Comparison of ENCODE assay signal across 29 cellular contexts in genomic region chr12:59559702-59560101, GRCh38.
"Had no signal": no experiment of that assay in that cellular context is flagged by ENCODE, and none has a peak within 500 bp of the region (broad histone marks: within the 10 kb centered on the region; RNA-seq: fewer than 3 reads in every experiment).

No MANE protein-coding gene starts in this region.

- H3K27ac ChIP-seq: body of pancreas, epithelial cell of prostate, esophagus squamous epithelium had no signal

- H3K27me3 ChIP-seq: body of pancreas, esophagus squamous epithelium had no signal

- H3K4me3 ChIP-seq: body of pancreas, esophagus squamous epithelium had no signal

- H3K36me3 ChIP-seq: esophagus squamous epithelium had no signal

- ATAC-seq: activated naive CD4-positive, alpha-beta T cell treated with anti-CD3 and anti-CD28 coated beads, Interleukin-2, amount 50 U/mL, for 72 hours; activated T-cell treated with anti-CD3 and anti-CD28 coated beads, Interleukin-2, amount 50 U/mL, for 72 hours; body of pancreas; T-helper 17 cell had no signal

- DNase-seq: activated CD4-positive, alpha-beta memory T cell treated with anti-CD3 and anti-CD28 coated beads, Interleukin-2, amount 10 ng/mL, durations not matched to agents 7 days and 5 days; activated CD4-positive, alpha-beta T cell treated with anti-CD3 and anti-CD28 coated beads for 1 hour; activated CD4-positive, alpha-beta T cell treated with anti-CD3 and anti-CD28 coated beads for 4 hours; activated CD4-positive, alpha-beta T cell treated with anti-CD3 and anti-CD28 coated beads, Interleukin-2, amount 10 ng/mL, durations not matched to agents 7 days and 5 days; activated CD4-positive, alpha-beta T cell treated with anti-CD3 and anti-CD28 coated beads, Interleukin-2, amount 50 U/mL, for 4 hours; activated CD4-positive, CD25-positive, alpha-beta regulatory T cell; activated CD8-positive, alpha-beta memory T cell treated with anti-CD3 and anti-CD28 coated beads, Interleukin-2, amount 50 U/mL, for 48 hours; activated gamma-delta T cell; activated naive CD4-positive, alpha-beta T cell; activated naive CD4-positive, alpha-beta T cell treated with anti-CD3 and anti-CD28 coated beads, Interleukin-2, amount 10 ng/mL, durations not matched to agents 7 days and 5 days; activated naive CD8-positive, alpha-beta T cell treated with anti-CD3 and anti-CD28 coated beads, Interleukin-2, amount 10 ng/mL, durations not matched to agents 7 days and 5 days; activated T-cell treated with anti-CD3 and anti-CD28 coated beads for 4 hours; activated T-cell treated with anti-CD3 and anti-CD28 coated beads, Interleukin-2, amount 50 U/mL, for 24 hours; activated T-cell treated with anti-CD3 and anti-CD28 coated beads, Interleukin-2, amount 50 U/mL, for 72 hours; amygdala; aorta; body of pancreas; caudate nucleus; cortex of kidney; dermis blood vessel endothelial cell; effector CD8-positive, alpha-beta T cell; esophagus squamous epithelium; foreskin fibroblast; head of caudate nucleus; T-helper 1 cell; T-helper 17 cell; T1000 had no signal

- H3K4me1 ChIP-seq: body of pancreas, esophagus squamous epithelium had no signal

- H3K9me3 ChIP-seq: body of pancreas, esophagus squamous epithelium had no signal
